ENCODE assay signal across 1 cellular context in the genomic region with DNA sequence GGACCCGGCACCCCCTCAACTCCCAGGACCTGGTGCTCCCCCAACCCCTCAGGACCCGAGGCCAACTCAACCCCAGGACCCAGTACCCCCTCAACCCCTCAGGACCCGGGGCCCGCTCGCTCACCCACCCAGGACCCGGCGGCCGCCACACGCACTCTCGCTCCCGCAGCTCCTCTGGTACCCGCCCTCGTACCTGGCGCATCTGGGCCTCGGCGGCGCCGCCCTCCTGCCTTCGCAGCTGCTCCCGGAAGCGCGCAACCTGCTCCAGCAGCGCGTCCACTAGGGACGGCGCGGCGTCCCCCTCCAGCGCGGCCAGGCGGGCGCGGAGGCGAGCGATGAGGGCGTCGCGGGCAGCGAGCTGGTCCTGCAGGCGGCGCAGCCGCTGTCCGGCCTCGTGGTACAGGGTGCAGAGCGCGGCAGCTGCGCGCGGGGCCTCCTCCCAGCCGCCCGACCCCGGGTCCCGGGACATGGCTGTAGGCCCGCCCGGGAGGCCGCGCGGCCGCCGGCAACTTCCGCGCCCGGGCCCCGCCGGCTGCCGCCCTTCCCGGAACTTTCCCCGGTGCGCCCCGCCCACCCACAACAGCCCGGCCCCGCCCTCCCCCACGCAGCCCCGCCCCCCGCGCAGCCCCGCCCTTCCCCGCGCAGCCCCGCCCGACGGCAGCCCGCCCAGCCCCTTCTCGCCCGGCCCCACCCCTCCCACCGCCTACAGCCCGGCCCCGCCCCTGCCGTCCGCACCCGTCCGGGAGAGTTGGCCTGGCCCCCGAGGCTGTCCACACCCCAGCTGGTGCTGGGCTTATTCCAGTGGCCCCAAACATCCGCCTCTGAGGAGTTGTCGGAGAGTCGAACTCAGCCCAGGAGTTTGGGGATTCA.
TF ChIP-seq lines count a peak whose summit lies in the region.

Gene TNIP2, minus strand, starts transcription at position 516 of the 870 bp plus-strand sequence. Its CDS starts 47 bp downstream, at position 469.

TF ChIP-seq in HepG2, 621 proteins besides CTCF, POLR2A, EP300 and RAD21 (continued from another document and continues in another):
- TF ChIP-seq THRA (CRISPR knock-in tag; IDR thresholded peaks at IDR 0.05; ENCODE audit: borderline replicate concordance): peak; percentile 14; the same call in 1 of the 2 replicates
- no peak for TF ChIP-seq RARG (CRISPR knock-in tag; IDR thresholded peaks at IDR 0.05; ENCODE audit: low read depth)
- TF ChIP-seq ZBTB3 (CRISPR knock-in tag; IDR thresholded peaks at IDR 0.05; ENCODE audit: borderline replicate concordance, low read depth): no peak
- peak; percentile 64; the same call in 1 of the 2 replicates for TF ChIP-seq ZNF616 (CRISPR knock-in tag; IDR thresholded peaks at IDR 0.05; ENCODE audit: low read depth)
- TF ChIP-seq ZFP1 (CRISPR knock-in tag; IDR thresholded peaks at IDR 0.05): no peak
- 0 out of 2 replicates have a peak, but pooled peaks have one; percentile 43 for TF ChIP-seq ZNF430 (CRISPR knock-in tag; IDR thresholded peaks at IDR 0.05)
- TF ChIP-seq GATAD2A (CRISPR knock-in tag; IDR thresholded peaks at IDR 0.05): no peak
- TF ChIP-seq ZNF468 (CRISPR knock-in tag; IDR thresholded peaks at IDR 0.05): peak; percentile 63; the same call in 1 of the 2 replicates
- TF ChIP-seq MED8 (CRISPR knock-in tag; IDR thresholded peaks at IDR 0.05; ENCODE audit: insufficient replicate concordance): no peak
- no peak for TF ChIP-seq ATRX (CRISPR knock-in tag; IDR thresholded peaks at IDR 0.05; ENCODE audit: borderline replicate concordance)
- TF ChIP-seq ZBTB49 (CRISPR knock-in tag; IDR thresholded peaks at IDR 0.05; ENCODE audit: borderline replicate concordance): no peak
- no peak for TF ChIP-seq ATF4 (CRISPR knock-in tag; IDR thresholded peaks at IDR 0.05)
- no peak for TF ChIP-seq SMYD3 (CRISPR knock-in tag; IDR thresholded peaks at IDR 0.05)
- TF ChIP-seq PAX8 (CRISPR knock-in tag; IDR thresholded peaks at IDR 0.05; ENCODE audit: borderline replicate concordance): no peak; the same call in 1 of the 2 replicates
- TF ChIP-seq PRDM4 (CRISPR knock-in tag; IDR thresholded peaks at IDR 0.05; ENCODE audit: borderline replicate concordance): 0 out of 2 replicates have a peak, but pooled peaks have one; percentile 27
- no peak for TF ChIP-seq ELF4 (CRISPR knock-in tag; IDR thresholded peaks at IDR 0.05; ENCODE audit: borderline replicate concordance)
- TF ChIP-seq HOXA9 (CRISPR knock-in tag; IDR thresholded peaks at IDR 0.05; ENCODE audit: borderline replicate concordance): peak; percentile 64; the same call in 1 of the 2 replicates
- peak; percentile 65; the same call in 1 of the 2 replicates for TF ChIP-seq ZNF558 (CRISPR knock-in tag; IDR thresholded peaks at IDR 0.05; ENCODE audit: borderline replicate concordance)
- TF ChIP-seq, protein P1, sequence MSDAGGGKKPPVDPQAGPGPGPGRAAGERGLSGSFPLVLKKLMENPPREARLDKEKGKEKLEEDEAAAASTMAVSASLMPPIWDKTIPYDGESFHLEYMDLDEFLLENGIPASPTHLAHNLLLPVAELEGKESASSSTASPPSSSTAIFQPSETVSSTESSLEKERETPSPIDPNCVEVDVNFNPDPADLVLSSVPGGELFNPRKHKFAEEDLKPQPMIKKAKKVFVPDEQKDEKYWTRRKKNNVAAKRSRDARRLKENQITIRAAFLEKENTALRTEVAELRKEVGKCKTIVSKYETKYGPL (CRISPR knock-in tag; IDR thresholded peaks at IDR 0.05): no peak
- no peak for TF ChIP-seq ZNF597 (CRISPR knock-in tag; IDR thresholded peaks at IDR 0.05)
- TF ChIP-seq TFDP2 (CRISPR knock-in tag; IDR thresholded peaks at IDR 0.05): peak; percentile 67
- peak; percentile 99 for TF ChIP-seq ETV6 (CRISPR knock-in tag; conservative IDR thresholded peaks at IDR 0.05)
- TF ChIP-seq ZNF180 (CRISPR knock-in tag; IDR thresholded peaks at IDR 0.05; ENCODE audit: borderline replicate concordance, low read depth): no peak
- no peak for TF ChIP-seq ZNF644 (CRISPR knock-in tag; IDR thresholded peaks at IDR 0.05; ENCODE audit: low read depth)
- 0 out of 2 replicates have a peak, but pooled peaks have one; percentile 59 for TF ChIP-seq ZNF329 (CRISPR knock-in tag; IDR thresholded peaks at IDR 0.05; ENCODE audit: low read depth)
- TF ChIP-seq, protein P2, sequence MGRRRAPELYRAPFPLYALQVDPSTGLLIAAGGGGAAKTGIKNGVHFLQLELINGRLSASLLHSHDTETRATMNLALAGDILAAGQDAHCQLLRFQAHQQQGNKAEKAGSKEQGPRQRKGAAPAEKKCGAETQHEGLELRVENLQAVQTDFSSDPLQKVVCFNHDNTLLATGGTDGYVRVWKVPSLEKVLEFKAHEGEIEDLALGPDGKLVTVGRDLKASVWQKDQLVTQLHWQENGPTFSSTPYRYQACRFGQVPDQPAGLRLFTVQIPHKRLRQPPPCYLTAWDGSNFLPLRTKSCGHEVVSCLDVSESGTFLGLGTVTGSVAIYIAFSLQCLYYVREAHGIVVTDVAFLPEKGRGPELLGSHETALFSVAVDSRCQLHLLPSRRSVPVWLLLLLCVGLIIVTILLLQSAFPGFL (CRISPR knock-in tag; IDR thresholded peaks at IDR 0.05): no peak
- no peak; the same call in 1 of the 2 replicates for TF ChIP-seq ZBTB43 (CRISPR knock-in tag; conservative IDR thresholded peaks at IDR 0.05)
- no peak for TF ChIP-seq ZNF513 (CRISPR knock-in tag; conservative IDR thresholded peaks at IDR 0.05)
- TF ChIP-seq SSRP1 (CRISPR knock-in tag; IDR thresholded peaks at IDR 0.05): no peak
- no peak for TF ChIP-seq CHCHD3 (CRISPR knock-in tag; IDR thresholded peaks at IDR 0.05)
- no peak for TF ChIP-seq FOXA1 (IDR thresholded peaks at IDR 0.05)
- TF ChIP-seq FOXA1 (CRISPR knock-in tag; IDR thresholded peaks at IDR 0.05): no peak
- TF ChIP-seq, protein P3, sequence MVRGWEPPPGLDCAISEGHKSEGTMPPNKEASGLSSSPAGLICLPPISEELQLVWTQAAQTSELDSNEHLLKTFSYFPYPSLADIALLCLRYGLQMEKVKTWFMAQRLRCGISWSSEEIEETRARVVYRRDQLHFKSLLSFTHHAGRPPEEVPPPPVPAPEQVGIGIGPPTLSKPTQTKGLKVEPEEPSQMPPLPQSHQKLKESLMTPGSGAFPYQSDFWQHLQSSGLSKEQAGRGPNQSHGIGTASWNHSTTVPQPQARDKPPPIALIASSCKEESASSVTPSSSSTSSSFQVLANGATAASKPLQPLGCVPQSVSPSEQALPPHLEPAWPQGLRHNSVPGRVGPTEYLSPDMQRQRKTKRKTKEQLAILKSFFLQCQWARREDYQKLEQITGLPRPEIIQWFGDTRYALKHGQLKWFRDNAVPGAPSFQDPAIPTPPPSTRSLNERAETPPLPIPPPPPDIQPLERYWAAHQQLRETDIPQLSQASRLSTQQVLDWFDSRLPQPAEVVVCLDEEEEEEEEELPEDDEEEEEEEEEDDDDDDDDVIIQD (CRISPR knock-in tag; IDR thresholded peaks at IDR 0.05; ENCODE audit: low read depth): no peak
- TF ChIP-seq ZSCAN31 (CRISPR knock-in tag; IDR thresholded peaks at IDR 0.05; ENCODE audit: low read depth): peak; percentile 61; the same call in 1 of the 2 replicates
- TF ChIP-seq, protein P4, sequence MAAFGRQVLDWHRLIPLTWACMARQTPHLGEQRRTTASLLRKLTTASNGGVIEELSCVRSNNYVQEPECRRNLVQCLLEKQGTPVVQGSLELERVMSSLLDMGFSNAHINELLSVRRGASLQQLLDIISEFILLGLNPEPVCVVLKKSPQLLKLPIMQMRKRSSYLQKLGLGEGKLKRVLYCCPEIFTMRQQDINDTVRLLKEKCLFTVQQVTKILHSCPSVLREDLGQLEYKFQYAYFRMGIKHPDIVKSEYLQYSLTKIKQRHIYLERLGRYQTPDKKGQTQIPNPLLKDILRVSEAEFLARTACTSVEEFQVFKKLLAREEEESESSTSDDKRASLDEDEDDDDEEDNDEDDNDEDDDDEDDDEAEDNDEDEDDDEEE (CRISPR knock-in tag; IDR thresholded peaks at IDR 0.05): no peak
- TF ChIP-seq ZNF768 (CRISPR knock-in tag; IDR thresholded peaks at IDR 0.05): peak; percentile 41; the same call in 1 of the 2 replicates
- TF ChIP-seq JDP2 (CRISPR knock-in tag; IDR thresholded peaks at IDR 0.05; ENCODE audit: borderline replicate concordance): no peak
